In the genomic region with DNA sequence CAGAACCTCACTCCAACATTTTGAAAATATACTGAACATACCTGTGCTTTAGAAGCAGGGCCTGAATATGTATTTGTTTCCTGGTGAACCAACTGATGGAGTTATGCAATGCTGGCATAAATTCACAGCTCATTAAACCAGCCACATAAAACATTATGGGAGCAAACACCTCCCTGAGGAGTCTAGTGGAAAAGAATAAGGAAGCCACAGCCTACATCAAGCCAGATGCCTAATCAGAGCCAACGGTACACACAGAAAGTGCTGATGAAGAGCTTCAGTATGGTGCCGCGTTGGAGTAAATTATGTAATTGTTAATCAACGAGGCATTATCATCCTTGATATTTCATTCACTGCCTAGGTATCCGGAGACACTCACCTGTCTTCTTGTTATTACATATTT, we compare ENCODE assay signal across 10 cellular contexts.
"Had no signal": no experiment of that assay in that cellular context is flagged by ENCODE, and none has a peak within 500 bp of the region (broad histone marks: within the 10 kb centered on the region; RNA-seq: fewer than 3 reads in every experiment).

No MANE protein-coding gene starts in this region.

- DNase-seq: GM23248, GOT3, H7, HFFc6, KBM-7 had no signal

- H3K4me3 Mint-ChIP-seq: HFFc6, IgD-negative memory B cell had no signal

- H3K27me3 Mint-ChIP-seq: IgD-negative memory B cell had no signal

- H3K27ac Mint-ChIP-seq: HFFc6, IgD-negative memory B cell had no signal

- H3K4me1 ChIP-seq: HAP-1 had no signal

- H3K4me1 Mint-ChIP-seq: IgD-negative memory B cell had no signal

- FAIRE-seq: HepG2 had no signal

- H3K36me3 Mint-ChIP-seq: IgD-negative memory B cell had no signal

- H3K27ac ChIP-seq: GM23248, HL-60, KMS-11 had no signal

- H3K36me3 ChIP-seq: HAP-1 had no signal

- H3K9me3 ChIP-seq: HAP-1 had no signal

- H3K4me3 ChIP-seq: GM23248, HAP-1 had no signal
